1 cellular context compared by ENCODE assay signal in genomic region chr15:37678124-37678523, GRCh38.
TF ChIP-seq lines count a peak whose summit lies in the region.

No MANE protein-coding gene starts in this region.

TF ChIP-seq in WTC11, 78 proteins besides CTCF, POLR2A, EP300 and RAD21 (continued from another document):
- TF ChIP-seq, protein P1, sequence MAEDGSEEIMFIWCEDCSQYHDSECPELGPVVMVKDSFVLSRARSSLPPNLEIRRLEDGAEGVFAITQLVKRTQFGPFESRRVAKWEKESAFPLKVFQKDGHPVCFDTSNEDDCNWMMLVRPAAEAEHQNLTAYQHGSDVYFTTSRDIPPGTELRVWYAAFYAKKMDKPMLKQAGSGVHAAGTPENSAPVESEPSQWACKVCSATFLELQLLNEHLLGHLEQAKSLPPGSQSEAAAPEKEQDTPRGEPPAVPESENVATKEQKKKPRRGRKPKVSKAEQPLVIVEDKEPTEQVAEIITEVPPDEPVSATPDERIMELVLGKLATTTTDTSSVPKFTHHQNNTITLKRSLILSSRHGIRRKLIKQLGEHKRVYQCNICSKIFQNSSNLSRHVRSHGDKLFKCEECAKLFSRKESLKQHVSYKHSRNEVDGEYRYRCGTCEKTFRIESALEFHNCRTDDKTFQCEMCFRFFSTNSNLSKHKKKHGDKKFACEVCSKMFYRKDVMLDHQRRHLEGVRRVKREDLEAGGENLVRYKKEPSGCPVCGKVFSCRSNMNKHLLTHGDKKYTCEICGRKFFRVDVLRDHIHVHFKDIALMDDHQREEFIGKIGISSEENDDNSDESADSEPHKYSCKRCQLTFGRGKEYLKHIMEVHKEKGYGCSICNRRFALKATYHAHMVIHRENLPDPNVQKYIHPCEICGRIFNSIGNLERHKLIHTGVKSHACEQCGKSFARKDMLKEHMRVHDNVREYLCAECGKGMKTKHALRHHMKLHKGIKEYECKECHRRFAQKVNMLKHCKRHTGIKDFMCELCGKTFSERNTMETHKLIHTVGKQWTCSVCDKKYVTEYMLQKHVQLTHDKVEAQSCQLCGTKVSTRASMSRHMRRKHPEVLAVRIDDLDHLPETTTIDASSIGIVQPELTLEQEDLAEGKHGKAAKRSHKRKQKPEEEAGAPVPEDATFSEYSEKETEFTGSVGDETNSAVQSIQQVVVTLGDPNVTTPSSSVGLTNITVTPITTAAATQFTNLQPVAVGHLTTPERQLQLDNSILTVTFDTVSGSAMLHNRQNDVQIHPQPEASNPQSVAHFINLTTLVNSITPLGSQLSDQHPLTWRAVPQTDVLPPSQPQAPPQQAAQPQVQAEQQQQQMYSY (CRISPR knock-in tag; IDR thresholded peaks at IDR 0.05), result no peak
- TF ChIP-seq CDX4 (CRISPR knock-in tag; IDR thresholded peaks at IDR 0.05; ENCODE audit: borderline replicate concordance), result no peak
- TF ChIP-seq, protein P2, sequence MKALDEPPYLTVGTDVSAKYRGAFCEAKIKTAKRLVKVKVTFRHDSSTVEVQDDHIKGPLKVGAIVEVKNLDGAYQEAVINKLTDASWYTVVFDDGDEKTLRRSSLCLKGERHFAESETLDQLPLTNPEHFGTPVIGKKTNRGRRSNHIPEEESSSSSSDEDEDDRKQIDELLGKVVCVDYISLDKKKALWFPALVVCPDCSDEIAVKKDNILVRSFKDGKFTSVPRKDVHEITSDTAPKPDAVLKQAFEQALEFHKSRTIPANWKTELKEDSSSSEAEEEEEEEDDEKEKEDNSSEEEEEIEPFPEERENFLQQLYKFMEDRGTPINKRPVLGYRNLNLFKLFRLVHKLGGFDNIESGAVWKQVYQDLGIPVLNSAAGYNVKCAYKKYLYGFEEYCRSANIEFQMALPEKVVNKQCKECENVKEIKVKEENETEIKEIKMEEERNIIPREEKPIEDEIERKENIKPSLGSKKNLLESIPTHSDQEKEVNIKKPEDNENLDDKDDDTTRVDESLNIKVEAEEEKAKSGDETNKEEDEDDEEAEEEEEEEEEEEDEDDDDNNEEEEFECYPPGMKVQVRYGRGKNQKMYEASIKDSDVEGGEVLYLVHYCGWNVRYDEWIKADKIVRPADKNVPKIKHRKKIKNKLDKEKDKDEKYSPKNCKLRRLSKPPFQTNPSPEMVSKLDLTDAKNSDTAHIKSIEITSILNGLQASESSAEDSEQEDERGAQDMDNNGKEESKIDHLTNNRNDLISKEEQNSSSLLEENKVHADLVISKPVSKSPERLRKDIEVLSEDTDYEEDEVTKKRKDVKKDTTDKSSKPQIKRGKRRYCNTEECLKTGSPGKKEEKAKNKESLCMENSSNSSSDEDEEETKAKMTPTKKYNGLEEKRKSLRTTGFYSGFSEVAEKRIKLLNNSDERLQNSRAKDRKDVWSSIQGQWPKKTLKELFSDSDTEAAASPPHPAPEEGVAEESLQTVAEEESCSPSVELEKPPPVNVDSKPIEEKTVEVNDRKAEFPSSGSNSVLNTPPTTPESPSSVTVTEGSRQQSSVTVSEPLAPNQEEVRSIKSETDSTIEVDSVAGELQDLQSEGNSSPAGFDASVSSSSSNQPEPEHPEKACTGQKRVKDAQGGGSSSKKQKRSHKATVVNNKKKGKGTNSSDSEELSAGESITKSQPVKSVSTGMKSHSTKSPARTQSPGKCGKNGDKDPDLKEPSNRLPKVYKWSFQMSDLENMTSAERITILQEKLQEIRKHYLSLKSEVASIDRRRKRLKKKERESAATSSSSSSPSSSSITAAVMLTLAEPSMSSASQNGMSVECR (CRISPR knock-in tag; IDR thresholded peaks at IDR 0.05; ENCODE audit: borderline replicate concordance), result no peak
- TF ChIP-seq ZNF425 (CRISPR knock-in tag; conservative IDR thresholded peaks at IDR 0.05), result no peak
- no peak for TF ChIP-seq SMAD3 (CRISPR knock-in tag; IDR thresholded peaks at IDR 0.05; ENCODE audit: borderline replicate concordance)
- no peak for TF ChIP-seq ETV6 (CRISPR knock-in tag; IDR thresholded peaks at IDR 0.05)
- TF ChIP-seq CBFB (CRISPR knock-in tag; IDR thresholded peaks at IDR 0.05; ENCODE audit: low read depth), result no peak
